12 cellular contexts compared by ENCODE assay signal in the genomic region with DNA sequence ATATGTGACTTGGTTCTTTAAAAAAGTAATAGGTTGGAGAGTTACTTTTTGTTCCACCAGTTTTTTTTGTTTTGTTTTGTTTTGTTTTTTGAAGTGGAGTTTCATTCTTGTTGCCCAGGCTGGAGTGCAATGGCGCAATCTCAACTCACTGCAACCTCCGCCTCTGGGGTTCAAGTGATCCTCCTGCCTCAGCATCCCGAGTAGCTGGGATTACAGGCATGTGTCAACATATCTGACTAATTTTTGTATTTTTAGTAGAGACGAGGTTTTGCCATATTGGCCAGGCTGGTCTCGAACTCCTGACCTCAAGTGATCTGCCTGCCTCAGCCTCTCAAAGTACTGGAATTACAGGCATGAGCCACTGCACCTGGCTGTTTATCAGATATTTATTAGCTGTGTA. TPM values are rescaled to one million over a fixed set of nuclear protein-coding genes. Genes with fewer than 3 reads are reported as not detected.
"Had no signal": no experiment of that assay in that cellular context is flagged by ENCODE, and none has a peak within 500 bp of the region (broad histone marks: within the 10 kb centered on the region; RNA-seq: fewer than 3 reads in every experiment).

No MANE protein-coding gene starts in this region.

RNA-seq across cellular contexts. Expression of gene MEGF10, which starts 6.3 kb away (rescaled TPM):
- total RNA-seq: activated CD4-positive, alpha-beta memory T cell treated with anti-CD3 and anti-CD28 coated beads for 36 hours; activated CD4-positive, alpha-beta T cell treated with anti-CD3 and anti-CD28 coated beads for 36 hours; activated CD4-positive, alpha-beta T cell treated with anti-CD3 and anti-CD28 coated beads, Interleukin-2, amount 10 ng/mL, durations not matched to agents 24 days and 14 days; activated CD8-positive, alpha-beta memory T cell treated with anti-CD3 and anti-CD28 coated beads for 36 hours; activated CD8-positive, alpha-beta memory T cell treated with anti-CD3 and anti-CD28 coated beads, Interleukin-2, amount 10 ng/mL, durations not matched to agents 7 days and 5 days; activated CD8-positive, alpha-beta T cell treated with anti-CD3 and anti-CD28 coated beads, Interleukin-2, amount 10 ng/mL, durations not matched to agents 7 days and 5 days; activated naive CD4-positive, alpha-beta T cell treated with anti-CD3 and anti-CD28 coated beads for 36 hours; activated naive CD8-positive, alpha-beta T cell treated with anti-CD3 and anti-CD28 coated beads for 36 hours; activated T-helper 1 cell treated with anti-CD3 and anti-CD28 coated beads, Interleukin-12 subunit alpha, Interleukin-12 subunit beta, Interleukin-2, Interleukin-4 antibody, amounts not matched to agents 30 ng/mL and 10 ng/mL and 1 ng/mL, durations not matched to agents 14 hours and 24 hours and 36 hours; activated T-helper 2 cell treated with anti-CD3 and anti-CD28 coated beads, Interferon-gamma antibody, Interleukin-2, Interleukin-4, amounts not matched to agents 10 μg/mL and 5 μg/mL and 100 μg/mL, durations not matched to agents 14 hours and 24 hours and 36 hours; foreskin keratinocyte; T-helper 17 cell had no signal
- polyA plus RNA-seq: foreskin keratinocyte had no signal
